Comparison of ENCODE assay signal across 1 cellular context in genomic region chr1:145977016-145977415, GRCh38.
TF ChIP-seq lines count a peak whose summit lies in the region.

No MANE protein-coding gene starts in this region.

TF ChIP-seq in HCT116, 20 proteins besides CTCF, POLR2A, EP300 and RAD21:
- TF ChIP-seq REST (IDR thresholded peaks at IDR 0.05; ENCODE audit: low read depth) (no peak), EZH2phosphoT487 (IDR thresholded peaks at IDR 0.05; ENCODE audit: borderline replicate concordance) (no peak), CBX3 (IDR thresholded peaks at IDR 0.05; ENCODE audit: low read depth) (no peak), ATF3 (IDR thresholded peaks at IDR 0.05) (no peak), CEBPB (IDR thresholded peaks at IDR 0.05; ENCODE audit: low read depth) (no peak), SIN3A (IDR thresholded peaks at IDR 0.05; ENCODE audit: low read depth) (no peak), EZH2 (IDR thresholded peaks at IDR 0.05) (no peak), JUND (IDR thresholded peaks at IDR 0.05) (no peak), SP1 (IDR thresholded peaks at IDR 0.05; ENCODE audit: low read depth) (no peak), YY1 (IDR thresholded peaks at IDR 0.05; ENCODE audit: extremely low read depth, insufficient replicate concordance, low read depth, low read length) (no peak), EGR1 (IDR thresholded peaks at IDR 0.05; ENCODE audit: low read depth) (no peak), SRF (IDR thresholded peaks at IDR 0.05; ENCODE audit: low read depth) (no peak), TCF7L2 (IDR thresholded peaks at IDR 0.05; ENCODE audit: borderline replicate concordance, extremely low read depth, insufficient read depth, insufficient read length) (no peak), FOSL1 (IDR thresholded peaks at IDR 0.05; ENCODE audit: low read depth) (no peak), POLR2AphosphoS5 (IDR thresholded peaks at IDR 0.05; ENCODE audit: low read depth, low read length) (no peak), ZBTB33 (IDR thresholded peaks at IDR 0.05; ENCODE audit: extremely low read depth, insufficient replicate concordance, low read length) (no peak), ELF1 (IDR thresholded peaks at IDR 0.05; ENCODE audit: borderline replicate concordance, low read depth) (no peak), ZNF274 (IDR thresholded peaks at IDR 0.05; ENCODE audit: low read depth, low read length) (no peak), ZFX (IDR thresholded peaks at IDR 0.05) (no peak)
TF ChIP-seq in HCT116: peak in this region for 0.
